In the genomic region with DNA sequence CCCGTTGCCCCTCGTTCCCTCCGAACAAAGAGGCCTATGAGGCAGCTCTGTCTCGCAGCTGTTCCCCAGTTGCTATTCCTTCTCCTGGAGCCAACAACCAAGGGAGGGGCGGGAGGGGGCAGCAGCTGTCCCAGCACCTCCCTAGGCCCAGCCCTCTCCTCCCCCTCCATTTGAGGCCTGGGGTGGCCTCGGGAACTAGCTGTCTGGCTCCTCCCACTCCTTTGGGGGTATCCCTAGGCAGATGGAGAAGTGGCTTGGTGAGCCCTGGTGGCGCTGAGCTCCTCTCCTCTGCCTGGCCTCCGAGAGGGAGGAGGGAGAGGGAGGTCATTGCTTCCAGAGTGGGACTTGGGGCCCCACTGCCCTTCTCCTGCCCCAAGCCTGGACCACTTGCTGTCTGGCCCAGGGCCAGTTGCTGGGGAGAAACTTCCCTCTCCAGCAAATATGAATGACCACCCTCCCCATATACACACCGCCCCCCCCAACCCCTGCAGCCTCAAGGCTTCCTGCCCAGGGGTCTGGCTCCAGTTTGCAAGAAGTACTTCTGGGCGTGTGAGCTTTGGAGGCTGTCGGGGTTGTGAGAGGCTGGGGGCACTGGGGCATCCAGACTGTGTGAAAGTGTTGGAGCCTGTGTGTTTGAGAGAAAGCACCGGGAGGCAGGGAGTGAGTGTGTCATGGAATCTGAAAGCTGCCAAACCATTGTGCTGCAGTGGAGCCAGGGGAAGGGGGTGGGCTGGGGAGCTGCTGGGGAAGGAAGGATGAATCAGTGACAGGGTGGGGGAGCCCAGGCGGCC, we compare ENCODE assay signal across 9 cellular contexts. TPM values are rescaled to one million over a fixed set of nuclear protein-coding genes. Genes with fewer than 3 reads are reported as not detected.
DNase-seq lines count a peak whose midpoint lies in the region; ATAC-seq, FAIRE-seq and TF ChIP-seq lines count a peak whose summit lies in the region.
"Had no signal": no experiment of that assay in that cellular context is flagged by ENCODE, and none has a peak within 500 bp of the region (broad histone marks: within the 10 kb centered on the region; RNA-seq: fewer than 3 reads in every experiment).

No MANE protein-coding gene starts in this region.

- H3K9me3 ChIP-seq in small intestine (ENCODE audit: control insufficient read depth, low read depth), result no peaks in the 10 kb centered on the region
- H3K9me3 ChIP-seq: pancreas had no signal

- H3K9me3 Mint-ChIP-seq in HFFc6, result no peaks in the 10 kb centered on the region

- no peaks in the 10 kb centered on the region for H3K36me3 ChIP-seq in small intestine (ENCODE audit: control insufficient read depth in 2 of 2, insufficient read depth in 2 of 2, low read length in 2 of 2)
- H3K36me3 ChIP-seq: pancreas had no signal

- H3K4me1 Mint-ChIP-seq in HFFc6 (ENCODE audit: low read depth), result peaks cover 49% of the 10 kb centered on the region

- no peak for TF ChIP-seq CTCF in HFFc6 (IDR thresholded peaks at IDR 0.05)

- H3K27ac Mint-ChIP-seq in HFFc6, result peak overlapping the region; percentile 87

- H3K4me3 Mint-ChIP-seq in HFFc6, result peak overlapping the region; percentile 96

- WGBS in small intestine, 3 donors, result 14 to 38% (median 20%) methylated on average over 13 of the region's 13 CpGs

- peak; percentile 83 for DNase-seq in HFFc6
- DNase-seq in amniotic epithelial cell (ENCODE audit: low read depth), result peak; percentile 76
- DNase-seq in NCI-H128 (lab: John Stamatoyannopoulos, UW; ENCODE audit: unreplicated experiment), result no peak
- no peak for DNase-seq in small intestine

- FAIRE-seq in small intestine (lab: Jason Lieb, UNC), result no peak
- FAIRE-seq: pancreas had no signal

- H3K4me1 ChIP-seq in small intestine (ENCODE audit: control insufficient read depth in 2 of 2, insufficient read depth in 1 of 2, low read depth in 1 of 2, low read length in 1 of 2), result no peaks in the 10 kb centered on the region

- H3K4me3 ChIP-seq in iPS-11a (ENCODE audit: low read depth, low read length), result peak overlapping the region; percentile 58
- no peak overlapping the region for H3K4me3 ChIP-seq in skin epidermis
- H3K4me3 ChIP-seq in small intestine (ENCODE audit: low read depth in 1 of 2, low read length in 2 of 2), result no peak overlapping the region
- H3K4me3 ChIP-seq: pancreas had no signal

- H3K27me3 ChIP-seq in small intestine (ENCODE audit: control insufficient read depth in 2 of 2, insufficient read depth in 2 of 2, low read length in 2 of 2), result peaks cover 0 to 9% of the 10 kb centered on the region in 2 donors
- H3K27me3 ChIP-seq: pancreas had no signal

- H3K36me3 Mint-ChIP-seq in HFFc6 (ENCODE audit: low read depth), result peaks cover 26% of the 10 kb centered on the region

- ATAC-seq in HG02763 (IDR thresholded peaks at IDR 0.05; ENCODE audit: unreplicated experiment) (no peak), GM18907 (IDR thresholded peaks at IDR 0.05; ENCODE audit: unreplicated experiment) (no peak)

- peak overlapping the region in 16 of 21 experiments; percentile 19 to 84 (median 56) for H3K27ac ChIP-seq in skin epidermis
- peak overlapping the region in 1 of 2 donors; percentile 51 for H3K27ac ChIP-seq in small intestine (ENCODE audit: low read depth in 1 of 2, low read length in 1 of 2)
- H3K27ac ChIP-seq: pancreas had no signal

- peaks cover 13% of the 10 kb centered on the region for H3K27me3 Mint-ChIP-seq in HFFc6 (ENCODE audit: insufficient read depth)

RNA-seq across cellular contexts. Expression of a gene that starts 3.1 kb away (rescaled TPM):
- 100 to 1,000 TPM; 492 to 540 (median 512) TPM for total RNA-seq in HFFc6 (2021; fragmentation: NEBNext Ultra II Directional; extraction: Animal tissue kit (Norgen Biotek cat#: 25700))
- 10 to 100 TPM in 2 of 3 donors, 1 to 10 TPM in 1; 8.1 to 13.0 (median 10.1) TPM for polyA plus RNA-seq in small intestine

RNA-seq across cellular contexts. Expression of a gene that starts 29.3 kb away (rescaled TPM):
- 100 to 1,000 TPM; 179 to 212 (median 193) TPM for total RNA-seq in HFFc6 (2021; fragmentation: NEBNext Ultra II Directional; extraction: Animal tissue kit (Norgen Biotek cat#: 25700))
- polyA plus RNA-seq in small intestine, result 100 to 1,000 TPM; 145 to 239 (median 162) TPM

RNA-seq across cellular contexts. Expression of a gene that starts 41.6 kb away (rescaled TPM):
- 10 to 100 TPM in 4 of 6 experiments, 1 to 10 TPM in 2; 7.4 to 16.5 (median 13.7) TPM for total RNA-seq in HFFc6 (2021; fragmentation: NEBNext Ultra II Directional; extraction: Animal tissue kit (Norgen Biotek cat#: 25700))
- 1 to 10 TPM in 1 of 3 donors, under 1 TPM in 2; 0.22 to 2.3 (median 0.81) TPM for polyA plus RNA-seq in small intestine

RNA-seq across cellular contexts. Expression of a gene that starts 57.7 kb away (rescaled TPM):
- total RNA-seq in HFFc6 (2021; fragmentation: NEBNext Ultra II Directional; extraction: Animal tissue kit (Norgen Biotek cat#: 25700)), result not detected
- not detected for polyA plus RNA-seq in small intestine
- total RNA-seq: pancreas had no signal
- polyA plus RNA-seq: pancreas had no signal

Comparison
In these comparisons a context has a peak if more than half of its experiments do, and no peak if none do; other contexts are left out.
1. DNase-seq: peak in HFFc6 (single experiment) and amniotic epithelial cell (single experiment); none in NCI-H128 (single experiment) and small intestine (single experiment).